In genomic region chr7:87060288-87060537, GRCh38 we compare ENCODE assay signal across 8 cellular contexts. TPM values are rescaled to one million over a fixed set of nuclear protein-coding genes. Genes with fewer than 3 reads are reported as not detected.
A peak's percentile ranks its signal among the peaks of the same experiment; 100 is the strongest.
DNase-seq lines count a peak whose midpoint lies in the region; FAIRE-seq and TF ChIP-seq lines count a peak whose summit lies in the region.

No MANE protein-coding gene starts in this region.

- H3K9me1 ChIP-seq in endothelial cell of umbilical vein (replicated peaks; ENCODE audit: control insufficient read depth, extremely low read depth, insufficient read depth, low read length), result no peaks in the 10 kb centered on the region

- intact Hi-C loops in OCI-LY7 (cut with micrococcal nuclease; ENCODE audit: unreplicated experiment), result no loop called here
- intact Hi-C loops in endothelial cell of umbilical vein (cut with micrococcal nuclease), result no loop called here

- H3K9ac ChIP-seq in endothelial cell of umbilical vein (replicated peaks; ENCODE audit: extremely low read depth, insufficient read depth, low read length) (no peak overlapping the region), skeletal muscle satellite cell (ENCODE audit: low read depth, low read length) (no peak overlapping the region)

- H3K4me2 ChIP-seq in OCI-LY7 (ENCODE audit: low read length) (peak overlapping the region; percentile 100), endothelial cell of umbilical vein (ENCODE audit: insufficient read depth, low read length) (peak overlapping the region; percentile 71), skeletal muscle satellite cell (ENCODE audit: low read length) (peak overlapping the region; percentile 93)

- H3K4me3 ChIP-seq in OCI-LY7 (ENCODE audit: low read depth, low read length, poor library complexity, severe bottlenecking) (peak overlapping the region; percentile 85), endothelial cell of umbilical vein (replicated peaks in 1 of 3; ENCODE audit: insufficient read depth in 1 of 3, low read depth in 1 of 3, low read length in 3 of 3) (peak overlapping the region in 1 of 3 experiments; percentile 67), skeletal muscle satellite cell (ENCODE audit: low read length) (no peak overlapping the region), MG63 (no peak overlapping the region)

- BruUV-seq in OCI-LY7 (replicated peaks; lab: Mats Ljungman, UMichigan) (no TSS peak), endothelial cell of umbilical vein (replicated peaks; lab: Mats Ljungman, UMichigan) (no TSS peak)

- TF ChIP-seq CTCF in OCI-LY7 (conservative IDR thresholded peaks at IDR 0.05; ENCODE audit: low read length) (no peak), endothelial cell of umbilical vein (IDR thresholded peaks at IDR 0.05; ENCODE audit: extremely low read depth in 1 of 2, insufficient read depth in 1 of 2, low read depth in 1 of 2, low read length in 2 of 2) (no peak)

- no peak for FAIRE-seq in endothelial cell of umbilical vein (lab: Jason Lieb, UNC)

- dilution Hi-C loops in endothelial cell of umbilical vein (cut with MboI; ENCODE audit: extremely low pct_ligation_motif_present, low sequenced_read_pairs), result no loop called here

- no peaks in the 10 kb centered on the region for H3K9me2 ChIP-seq in OCI-LY7 (ENCODE audit: insufficient read depth, low read length)

- POLR2A ChIA-PET in OCI-LY7 (lab: Charles Lee) (interaction anchor here (1.2 to 1.9 kb wide), 2 partner anchors 89 to 92 kb away, joined by 5 to 13 read pairs; partner anchors contain the start of gene DMTF1), endothelial cell of umbilical vein (lab: Charles Lee) (interaction anchor here (4.1 kb wide), 1 partner anchor 92 kb away, joined by 14 read pairs; the partner anchor contains the start of gene DMTF1)

- H2AFZ ChIP-seq in OCI-LY7 (ENCODE audit: low read length), result peak overlapping the region; percentile 92
- peak overlapping the region; percentile 45 for H2AFZ ChIP-seq in endothelial cell of umbilical vein (ENCODE audit: low read depth, low read length)

- peak overlapping the region; percentile 5 for H3K27ac ChIP-seq in OCI-LY7 (ENCODE audit: low read depth, low read length, poor library complexity, severe bottlenecking)
- no peak overlapping the region for H3K27ac ChIP-seq in endothelial cell of umbilical vein (ENCODE audit: insufficient read depth, low read depth, low read length)

- no peaks in the 10 kb centered on the region for H4K20me1 ChIP-seq in OCI-LY7 (ENCODE audit: insufficient read depth, low read length)
- H4K20me1 ChIP-seq in endothelial cell of umbilical vein (replicated peaks; ENCODE audit: control insufficient read depth, extremely low read depth, insufficient read depth, low read length), result no peaks in the 10 kb centered on the region

- TF ChIP-seq POLR2A in endothelial cell of umbilical vein (IDR thresholded peaks at IDR 0.05; ENCODE audit: low read depth, low read length), result no peak

- DNase-seq in NCI-H1694 treated with DMSO at 0.1 percent for 48 hours (lab: John Stamatoyannopoulos, UW) (peak; percentile 43), NCI-H1694 (lab: John Stamatoyannopoulos, UW) (no peak), OCI-LY7 (ENCODE audit: low spot score) (peak; percentile 3), endothelial cell of umbilical vein (ENCODE audit: low read depth, low spot score) (no peak), anterior cingulate cortex (lab: John Stamatoyannopoulos, UW) (no peak), UCSD-AML1 (lab: John Stamatoyannopoulos, UW; ENCODE audit: unreplicated experiment) (no peak), MG63 (no peak)

- H3K36me3 ChIP-seq in OCI-LY7 (ENCODE audit: insufficient read depth, low read length) (no peaks in the 10 kb centered on the region), endothelial cell of umbilical vein (ENCODE audit: control insufficient read depth in 2 of 2, extremely low read depth in 1 of 2, insufficient read depth in 2 of 2, low read length in 2 of 2) (no peaks in the 10 kb centered on the region), skeletal muscle satellite cell (ENCODE audit: insufficient read depth, low read length) (no peaks in the 10 kb centered on the region), MG63 (no peaks in the 10 kb centered on the region)

- no peaks in the 10 kb centered on the region for H3K9me3 ChIP-seq in OCI-LY7 (ENCODE audit: low read length)
- H3K9me3 ChIP-seq in endothelial cell of umbilical vein (replicated peaks; ENCODE audit: control insufficient read depth, insufficient read depth, low read length), result no peaks in the 10 kb centered on the region
- no peaks in the 10 kb centered on the region for H3K9me3 ChIP-seq in skeletal muscle satellite cell (replicated peaks; ENCODE audit: low read length)
- H3K9me3 ChIP-seq in MG63, result no peaks in the 10 kb centered on the region

- no peaks in the 10 kb centered on the region for H3K27me3 ChIP-seq in endothelial cell of umbilical vein (ENCODE audit: control insufficient read depth in 2 of 2, insufficient read depth in 2 of 2, low read length in 2 of 2)
- H3K27me3 ChIP-seq in skeletal muscle satellite cell (ENCODE audit: control insufficient read depth, insufficient read depth, low read length), result peaks cover 9% of the 10 kb centered on the region
- no peaks in the 10 kb centered on the region for H3K27me3 ChIP-seq in MG63

- H3K4me1 ChIP-seq in OCI-LY7 (ENCODE audit: insufficient read depth, low read length, poor library complexity, severe bottlenecking), result peaks cover 17% of the 10 kb centered on the region
- peaks cover 42% of the 10 kb centered on the region for H3K4me1 ChIP-seq in endothelial cell of umbilical vein (ENCODE audit: control insufficient read depth, extremely low read depth, insufficient read depth, low read length)
- H3K4me1 ChIP-seq in skeletal muscle satellite cell (ENCODE audit: control insufficient read depth, insufficient read depth, low read length), result peaks cover 8% of the 10 kb centered on the region

- CTCF ChIA-PET in OCI-LY7 (lab: Charles Lee; ENCODE audit: unreplicated experiment) (interaction anchor here (1.2 kb wide), 1 partner anchor 12 kb away, joined by 3 read pairs; no protein-coding TSS in a partner anchor), endothelial cell of umbilical vein (lab: Charles Lee) (interaction anchor here (1.3 to 4.4 kb wide), 6 partner anchors 27 to 145 kb away, joined by 3 to 43 read pairs (median 7); partner anchors contain the start of gene DMTF1)

- H3K79me2 ChIP-seq in OCI-LY7 (ENCODE audit: insufficient read depth, low read depth, low read length) (no peaks in the 10 kb centered on the region), endothelial cell of umbilical vein (ENCODE audit: control insufficient read depth, insufficient read depth, low read length) (peaks cover 6% of the 10 kb centered on the region)

TF ChIP-seq in endothelial cell of umbilical vein, 7 proteins besides CTCF, POLR2A, EP300 and RAD21:
- TF ChIP-seq GATA2 (IDR thresholded peaks at IDR 0.05; ENCODE audit: insufficient read depth, insufficient read length, low read depth, low read length), result no peak
- TF ChIP-seq JUN (IDR thresholded peaks at IDR 0.05; ENCODE audit: borderline replicate concordance, insufficient read depth, insufficient read length, low read depth), result no peak
- TF ChIP-seq MYC (IDR thresholded peaks at IDR 0.05; ENCODE audit: low read depth, low read length), result no peak
- TF ChIP-seq, protein P1, sequence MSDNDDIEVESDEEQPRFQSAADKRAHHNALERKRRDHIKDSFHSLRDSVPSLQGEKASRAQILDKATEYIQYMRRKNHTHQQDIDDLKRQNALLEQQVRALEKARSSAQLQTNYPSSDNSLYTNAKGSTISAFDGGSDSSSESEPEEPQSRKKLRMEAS (IDR thresholded peaks at IDR 0.05; ENCODE audit: insufficient read depth, insufficient read length), result no peak
- no peak for TF ChIP-seq EZH2 (IDR thresholded peaks at IDR 0.05; ENCODE audit: borderline replicate concordance, low read depth, low read length, severe bottlenecking)
- TF ChIP-seq FOS (IDR thresholded peaks at IDR 0.05; ENCODE audit: borderline replicate concordance, insufficient read depth, low read length), result no peak
- TF ChIP-seq POLR2AphosphoS5 (IDR thresholded peaks at IDR 0.05; ENCODE audit: insufficient read depth, low read depth, low read length), result no peak

RNA-seq across cellular contexts. Expression of gene ELAPOR2, which starts 0.8 kb away (rescaled TPM):
- 4.1 and 4.6 TPM in 2 replicates for total RNA-seq in OCI-LY7 (2014; rRNA removed; shearing (Covaris generic))
- total RNA-seq in OCI-LY7 (2022) (8.6 and 13.2 TPM in 2 replicates), endothelial cell of umbilical vein (43.8 and 63.5 TPM in 2 replicates)
- polyA plus RNA-seq in endothelial cell of umbilical vein, result 35.6 and 38.2 TPM in 2 replicates
- polyA plus RNA-seq in endothelial cell of umbilical vein (2011; cell fraction: cytosol; rRNA removed), result 30.4 and 31.1 TPM in 2 replicates
- polyA plus RNA-seq in endothelial cell of umbilical vein (2011; cell fraction: nucleus; rRNA removed), result 64.1 and 68.5 TPM in 2 replicates
- 51.8 and 69.0 TPM in 2 replicates for polyA plus RNA-seq in endothelial cell of umbilical vein (2012)
- polyA minus RNA-seq in endothelial cell of umbilical vein, result 150 and 172 TPM in 2 replicates
- polyA minus RNA-seq in endothelial cell of umbilical vein (2011; cell fraction: cytosol; rRNA and poly(A)+ RNA removed), result 11.7 TPM
- polyA minus RNA-seq in endothelial cell of umbilical vein (2011; cell fraction: nucleus; rRNA and poly(A)+ RNA removed), result 118 and 135 TPM in 2 replicates
- 0.25 and 1.3 TPM in 2 replicates for total RNA-seq in skeletal muscle satellite cell (2012; rRNA removed)
- total RNA-seq in MG63 (2014; rRNA removed; shearing (Covaris generic); ENCODE audit: low replicate concordance), result not detected in 2 replicates

Comparison
In these comparisons a context has a peak if more than half of its experiments do, and no peak if none do; other contexts are left out.
1. DNase-seq: peak in NCI-H1694 treated with DMSO at 0.1 percent for 48 hours (single experiment) and OCI-LY7 (single experiment); none in NCI-H1694 (single experiment), endothelial cell of umbilical vein (single experiment), anterior cingulate cortex (0 of 58), UCSD-AML1 (single experiment) and MG63 (single experiment).
2. Peak in every context shown above with its lines, with median percentiles within 50 percentile points of each other: H3K4me2 ChIP-seq.